18 cellular contexts compared by ENCODE assay signal in the genomic region with DNA sequence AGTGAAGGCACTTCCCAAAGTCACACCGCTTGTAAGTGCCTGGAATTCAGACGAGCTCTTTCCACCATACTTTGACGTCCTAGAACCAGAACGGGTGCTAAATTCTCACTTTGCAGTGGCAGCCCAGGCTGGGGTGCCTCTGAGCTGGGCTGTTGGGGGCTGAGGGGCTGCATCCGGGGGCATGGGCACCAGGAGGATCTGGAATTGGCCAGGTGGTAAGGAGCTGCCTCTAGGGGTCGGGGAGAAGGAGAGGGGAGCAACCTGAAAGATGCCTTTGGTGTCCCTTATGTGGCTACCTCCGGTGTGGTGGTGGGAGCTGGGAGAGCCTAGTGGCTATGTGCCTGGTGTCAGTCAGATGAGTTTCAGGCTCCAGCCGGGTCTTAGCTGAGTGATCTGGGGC. TPM values are rescaled to one million over a fixed set of nuclear protein-coding genes. Genes with fewer than 3 reads are reported as not detected.
"Had no signal": no experiment of that assay in that cellular context is flagged by ENCODE, and none has a peak within 500 bp of the region (broad histone marks: within the 10 kb centered on the region; RNA-seq: fewer than 3 reads in every experiment).

No MANE protein-coding gene starts in this region.

- H3K9me3 ChIP-seq: colonic mucosa, mucosa of descending colon, psoas muscle, testis had no signal

- H3K27ac ChIP-seq: colonic mucosa, psoas muscle, testis had no signal

- H3K4me3 ChIP-seq: colonic mucosa, lung, mucosa of descending colon, psoas muscle, testis had no signal

- ATAC-seq: activated naive CD8-positive, alpha-beta T cell treated with anti-CD3 and anti-CD28 coated beads, Interleukin-2, amount 50 U/mL, for 24 hours; activated T-cell treated with anti-CD3 and anti-CD28 coated beads, Interleukin-2, amount 50 U/mL, for 72 hours; mucosa of descending colon; naive thymus-derived CD8-positive, alpha-beta T cell; psoas muscle had no signal

- H3K4me1 ChIP-seq: colonic mucosa, testis had no signal

- H3K36me3 Mint-ChIP-seq: naive thymus-derived CD8-positive, alpha-beta T cell had no signal

- H3K36me3 ChIP-seq: colonic mucosa had no signal

- DNase-seq: activated CD4-positive, alpha-beta memory T cell treated with anti-CD3 and anti-CD28 coated beads, Interleukin-2, amount 10 ng/mL, durations not matched to agents 7 days and 5 days; activated CD8-positive, alpha-beta memory T cell treated with anti-CD3 and anti-CD28 coated beads, Interleukin-2, amount 50 U/mL, for 4 hours; activated naive CD8-positive, alpha-beta T cell treated with anti-CD3 and anti-CD28 coated beads, Interleukin-2, amount 50 U/mL, for 24 hours; activated T-cell treated with anti-CD3 and anti-CD28 coated beads, Interleukin-2, amount 50 U/mL, for 72 hours; caudate nucleus; colonic mucosa; effector CD8-positive, alpha-beta T cell; naive thymus-derived CD8-positive, alpha-beta T cell; nucleus accumbens; SIG-M5; stimulated activated CD4-positive, alpha-beta T cell treated with anti-CD3 and anti-CD28 coated beads, Interleukin-15, amount 100 ng/mL, for 24 hours; stimulated activated CD4-positive, alpha-beta T cell treated with anti-CD3 and anti-CD28 coated beads, Interleukin-4, amount 100 ng/mL, for 24 hours; testis had no signal

- H3K4me3 Mint-ChIP-seq: activated CD4-positive, alpha-beta memory T cell treated with anti-CD3 and anti-CD28 coated beads, Interleukin-2, amount 10 ng/mL, durations not matched to agents 7 days and 5 days; activated naive CD8-positive, alpha-beta T cell treated with anti-CD3 and anti-CD28 coated beads, Interleukin-2, amount 50 U/mL, for 24 hours; activated T-cell treated with anti-CD3 and anti-CD28 coated beads, Interleukin-2, amount 50 U/mL, for 72 hours; naive thymus-derived CD8-positive, alpha-beta T cell; stimulated activated naive CD8-positive, alpha-beta T cell treated with anti-CD3 and anti-CD28 coated beads, Interleukin-15, Interleukin-2, amounts not matched to agents 100 ng/mL and 50 ng/mL, for 24 hours; T-helper 2 cell treated with Interferon-gamma antibody and Interleukin-4, amounts not matched to agents 5 μg/mL and 100 μg/mL, for 36 hours had no signal

- H3K27ac Mint-ChIP-seq: activated CD4-positive, alpha-beta memory T cell treated with anti-CD3 and anti-CD28 coated beads, Interleukin-2, amount 10 ng/mL, durations not matched to agents 7 days and 5 days; activated naive CD8-positive, alpha-beta T cell treated with anti-CD3 and anti-CD28 coated beads, Interleukin-2, amount 50 U/mL, for 24 hours; activated T-cell treated with anti-CD3 and anti-CD28 coated beads, Interleukin-2, amount 50 U/mL, for 72 hours; naive thymus-derived CD8-positive, alpha-beta T cell; stimulated activated naive CD8-positive, alpha-beta T cell treated with anti-CD3 and anti-CD28 coated beads, Interleukin-15, Interleukin-2, amounts not matched to agents 100 ng/mL and 50 ng/mL, for 24 hours; T-helper 2 cell treated with Interferon-gamma antibody and Interleukin-4, amounts not matched to agents 5 μg/mL and 100 μg/mL, for 36 hours had no signal

- H3K9me3 Mint-ChIP-seq: activated CD4-positive, alpha-beta memory T cell treated with anti-CD3 and anti-CD28 coated beads, Interleukin-2, amount 10 ng/mL, durations not matched to agents 7 days and 5 days; activated naive CD8-positive, alpha-beta T cell treated with anti-CD3 and anti-CD28 coated beads, Interleukin-2, amount 50 U/mL, for 24 hours; activated T-cell treated with anti-CD3 and anti-CD28 coated beads, Interleukin-2, amount 50 U/mL, for 72 hours; naive thymus-derived CD8-positive, alpha-beta T cell; stimulated activated naive CD8-positive, alpha-beta T cell treated with anti-CD3 and anti-CD28 coated beads, Interleukin-15, Interleukin-2, amounts not matched to agents 100 ng/mL and 50 ng/mL, for 24 hours; T-helper 2 cell treated with Interferon-gamma antibody and Interleukin-4, amounts not matched to agents 5 μg/mL and 100 μg/mL, for 36 hours had no signal

- H3K27me3 ChIP-seq: testis had no signal

RNA-seq across cellular contexts. Expression of gene ATOH8, which starts 7.1 kb away (rescaled TPM):
- total RNA-seq: activated T-cell treated with anti-CD3 and anti-CD28 coated beads, Interleukin-2, amount 50 U/mL, for 72 hours; naive thymus-derived CD8-positive, alpha-beta T cell had no signal
- polyA plus RNA-seq: naive thymus-derived CD8-positive, alpha-beta T cell had no signal
